ENCODE assay signal across 25 cellular contexts in the genomic region with DNA sequence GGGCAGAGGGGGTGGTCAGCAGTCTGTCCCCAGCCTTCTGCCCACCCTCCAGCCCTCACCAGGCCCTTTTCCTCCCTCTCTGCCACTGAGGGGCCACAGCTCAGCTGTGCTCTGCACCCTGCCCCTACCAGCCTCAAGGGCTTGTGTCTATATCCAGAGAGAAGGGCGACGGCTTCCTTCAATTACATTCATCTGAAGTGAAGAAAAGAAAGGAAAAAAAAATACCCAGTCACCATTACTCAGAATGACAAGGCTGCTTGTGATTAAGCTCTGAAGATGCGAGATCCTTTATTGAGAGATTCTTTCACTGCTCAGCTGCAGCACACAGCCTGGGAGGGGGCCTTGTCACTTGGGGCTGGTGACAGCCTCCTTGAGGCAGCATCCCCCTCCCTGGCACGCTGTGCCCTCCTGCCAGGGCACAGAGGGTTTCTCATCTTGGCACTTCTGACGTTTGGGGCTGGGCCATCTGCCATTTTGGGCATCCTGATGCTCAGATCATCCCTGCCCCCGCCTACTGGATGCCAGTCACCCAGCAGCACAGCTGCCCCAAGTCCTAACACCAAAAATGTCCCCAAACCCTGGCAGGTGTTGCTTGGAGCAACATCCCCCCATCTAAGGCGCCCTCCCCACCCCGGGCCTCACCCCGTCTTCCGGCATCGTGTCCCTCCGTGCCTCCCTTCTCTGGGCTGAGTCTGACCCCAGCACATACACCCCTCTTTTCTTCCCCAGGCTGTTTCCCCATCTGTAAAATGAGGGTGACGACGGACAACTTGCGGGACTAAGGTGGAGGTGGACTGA.
"Had no signal": no experiment of that assay in that cellular context is flagged by ENCODE, and none has a peak within 500 bp of the region (broad histone marks: within the 10 kb centered on the region; RNA-seq: fewer than 3 reads in every experiment).

No MANE protein-coding gene starts in this region.

- H3K4me1 ChIP-seq: esophagus muscularis mucosa, heart right ventricle, left ventricle myocardium inferior, tibial artery, uterus had no signal

- FAIRE-seq: bronchial epithelial cell, endothelial cell of umbilical vein had no signal

- ATAC-seq: activated CD8-positive, alpha-beta memory T cell treated with anti-CD3 and anti-CD28 coated beads, Interleukin-2, amount 10 ng/mL, durations not matched to agents 7 days and 5 days; activated T-helper 17 cell treated with anti-CD3 and anti-CD28 coated beads, Interleukin-2, amount 50 U/mL, for 72 hours; heart right ventricle; naive thymus-derived CD4-positive, alpha-beta T cell had no signal

- H3K27ac ChIP-seq: esophagus muscularis mucosa, heart right ventricle, left ventricle myocardium inferior, neutrophil, tibial artery, uterus had no signal

- H3K4me3 ChIP-seq: esophagus muscularis mucosa, heart right ventricle, left ventricle myocardium inferior, tibial artery, uterus had no signal

- H3K9me3 ChIP-seq: esophagus muscularis mucosa, heart right ventricle, left ventricle myocardium inferior, neutrophil, tibial artery, uterus had no signal

- H3K36me3 ChIP-seq: esophagus muscularis mucosa, heart right ventricle, left ventricle myocardium inferior, neutrophil, tibial artery, uterus had no signal

- DNase-seq: activated B cell treated with CpG ODN at 0.5 μM for 24 hours; activated CD4-positive, alpha-beta memory T cell treated with anti-CD3 and anti-CD28 coated beads for 36 hours; activated CD4-positive, alpha-beta T cell treated with anti-CD3 and anti-CD28 coated beads for 4 hours; activated CD8-positive, alpha-beta memory T cell treated with anti-CD3 and anti-CD28 coated beads, Interleukin-2, amount 10 ng/mL, durations not matched to agents 7 days and 5 days; activated naive CD4-positive, alpha-beta T cell treated with anti-CD3 and anti-CD28 coated beads for 36 hours; anterior cingulate cortex; effector memory CD4-positive, alpha-beta T cell; heart right ventricle; kidney glomerular epithelial cell; left ventricle myocardium inferior; retina; stimulated activated CD4-positive, alpha-beta T cell treated with anti-CD3 and anti-CD28 coated beads, Interleukin-12 subunit alpha, Interleukin-12 subunit beta, amount 100 ng/mL, for 4 hours; stimulated activated CD4-positive, alpha-beta T cell treated with anti-CD3 and anti-CD28 coated beads, Interleukin-1b, Interleukin-23, amount 100 ng/mL, for 48 hours; stimulated activated CD8-positive, alpha-beta memory T cell treated with anti-CD3 and anti-CD28 coated beads, Interleukin-4, amount 100 ng/mL, for 48 hours; stimulated activated naive CD4-positive, alpha-beta T cell treated with Interleukin-2 at 50 U/mL for 16 hours; T-helper 1 cell; T-helper 9 cell; uterus had no signal

- H3K27me3 ChIP-seq: neutrophil, uterus had no signal
